ENCODE assay signal across 28 cellular contexts in the genomic region with DNA sequence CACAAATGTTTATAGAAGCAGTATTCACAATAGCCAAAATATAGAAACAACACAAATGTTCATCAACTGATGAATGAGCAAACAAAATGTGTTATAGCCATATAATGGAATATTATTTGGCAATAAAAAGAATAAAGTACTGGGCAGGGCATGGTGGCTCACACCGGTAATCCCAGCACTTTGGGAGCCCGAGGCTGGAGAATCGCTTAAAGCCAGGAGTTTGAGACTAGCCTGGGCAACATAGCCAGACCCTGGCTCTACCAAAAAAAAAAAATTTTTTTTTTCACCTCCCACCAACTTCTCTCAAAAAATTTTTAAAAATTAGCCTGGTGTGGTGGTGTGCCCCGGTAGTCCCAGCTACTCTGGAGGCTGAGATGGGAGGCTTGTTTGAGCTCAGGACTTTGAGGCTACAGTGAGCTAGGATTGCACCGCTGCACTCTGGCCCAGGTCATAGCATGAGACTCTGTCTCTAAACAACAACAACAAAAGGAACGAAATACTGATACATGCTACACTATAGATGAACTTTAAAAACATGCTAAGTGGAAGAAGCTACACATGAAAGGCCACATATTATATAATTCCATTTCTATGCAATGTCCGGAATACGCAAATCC. TPM values are rescaled to one million over a fixed set of nuclear protein-coding genes. Genes with fewer than 3 reads are reported as not detected.
A peak's percentile ranks its signal among the peaks of the same experiment; 100 is the strongest.
DNase-seq lines count a peak whose midpoint lies in the region; ATAC-seq and TF ChIP-seq lines count a peak whose summit lies in the region.
"Had no signal": no experiment of that assay in that cellular context is flagged by ENCODE, and none has a peak within 500 bp of the region (broad histone marks: within the 10 kb centered on the region; RNA-seq: fewer than 3 reads in every experiment).

No MANE protein-coding gene starts in this region.

- DNase-seq in activated naive CD8-positive, alpha-beta T cell treated with anti-CD3 and anti-CD28 coated beads, Interleukin-2, amount 10 ng/mL, durations not matched to agents 7 days and 5 days, result no peak
- no peak for DNase-seq in activated naive CD8-positive, alpha-beta T cell treated with anti-CD3 and anti-CD28 coated beads, Interleukin-2, amount 50 U/mL, for 24 hours
- DNase-seq in OCI-LY7 (ENCODE audit: low spot score), result no peak
- no peak for DNase-seq in immature natural killer cell
- DNase-seq in caudate nucleus (lab: John Stamatoyannopoulos, UW), result no peak
- DNase-seq in mesothelial cell of epicardium (ENCODE audit: low spot score in 2 of 2, unreplicated experiment in 2 of 2), result no peak
- DNase-seq in islet precursor cell, result no peak
- DNase-seq: activated CD4-positive, alpha-beta memory T cell treated with anti-CD3 and anti-CD28 coated beads, Interleukin-2, amount 10 ng/mL, durations not matched to agents 7 days and 5 days; activated CD4-positive, CD25-positive, alpha-beta regulatory T cell treated with anti-CD3 and anti-CD28 coated beads, Interleukin-2, amount 50 U/mL, for 72 hours; activated T-cell treated with anti-CD3 and anti-CD28 coated beads for 4 hours; effector memory CD8-positive, alpha-beta T cell; EL; foreskin fibroblast; GOT3; NCI-H1092 treated with DMSO at 0.1 percent for 48 hours; NCI-H187 treated with DMSO at 0.1 percent for 48 hours; NCI-H510A treated with DMSO at 0.1 percent for 48 hours; nephron progenitor cell; SK-N-SH; stomach had no signal

- ATAC-seq in activated naive CD8-positive, alpha-beta T cell treated with anti-CD3 and anti-CD28 coated beads, Interleukin-2, amount 10 ng/mL, durations not matched to agents 7 days and 5 days (ENCODE audit: low read depth), result no peak
- ATAC-seq in activated naive CD8-positive, alpha-beta T cell treated with anti-CD3 and anti-CD28 coated beads, Interleukin-2, amount 50 U/mL, for 24 hours, result no peak
- ATAC-seq in stimulated activated memory B cell treated with anti-CD40 and anti-IgM and Interleukin-4, amounts not matched to agents 10 μg/mL and 1 μg/mL and 100 μg/mL, for 72 hours, result no peak
- ATAC-seq: A549; effector memory CD8-positive, alpha-beta T cell; esophagus mucosa had no signal

- no peaks in the 10 kb centered on the region for H3K27me3 Mint-ChIP-seq in activated naive CD8-positive, alpha-beta T cell treated with anti-CD3 and anti-CD28 coated beads, Interleukin-2, amount 10 ng/mL, durations not matched to agents 7 days and 5 days
- H3K27me3 Mint-ChIP-seq in activated naive CD8-positive, alpha-beta T cell treated with anti-CD3 and anti-CD28 coated beads, Interleukin-2, amount 50 U/mL, for 24 hours, result no peaks in the 10 kb centered on the region
- peaks cover 0 to 7% (median 4%) of the 10 kb centered on the region in 3 donors for H3K27me3 Mint-ChIP-seq in immature natural killer cell (ENCODE audit: low read depth in 3 of 3)
- no peaks in the 10 kb centered on the region for H3K27me3 Mint-ChIP-seq in stimulated activated memory B cell treated with anti-CD40 and anti-IgM and Interleukin-4, amounts not matched to agents 10 μg/mL and 1 μg/mL and 100 μg/mL, for 72 hours
- H3K27me3 Mint-ChIP-seq in mesothelial cell of epicardium (ENCODE audit: low read depth), result no peaks in the 10 kb centered on the region
- H3K27me3 Mint-ChIP-seq: effector memory CD8-positive, alpha-beta T cell had no signal

- BruUV-seq in OCI-LY7 (replicated peaks; lab: Mats Ljungman, UMichigan), result no TSS peak

- H3K27ac ChIP-seq in OCI-LY7 (ENCODE audit: low read depth, low read length, poor library complexity, severe bottlenecking), result peak overlapping the region; percentile 36
- no peak overlapping the region for H3K27ac ChIP-seq in caudate nucleus (ENCODE audit: low read depth, low read length)
- H3K27ac ChIP-seq: A549, cardiac muscle cell, ovary, tibial artery had no signal

- peaks cover 52% of the 10 kb centered on the region; the same call in 1 of the 2 replicates for H3K79me2 ChIP-seq in OCI-LY7 (ENCODE audit: insufficient read depth, low read depth, low read length)

- no peaks in the 10 kb centered on the region for H3K9me3 Mint-ChIP-seq in activated naive CD8-positive, alpha-beta T cell treated with anti-CD3 and anti-CD28 coated beads, Interleukin-2, amount 10 ng/mL, durations not matched to agents 7 days and 5 days
- H3K9me3 Mint-ChIP-seq in activated naive CD8-positive, alpha-beta T cell treated with anti-CD3 and anti-CD28 coated beads, Interleukin-2, amount 50 U/mL, for 24 hours, result no peaks in the 10 kb centered on the region
- no peaks in the 10 kb centered on the region for H3K9me3 Mint-ChIP-seq in immature natural killer cell
- H3K9me3 Mint-ChIP-seq in stimulated activated memory B cell treated with anti-CD40 and anti-IgM and Interleukin-4, amounts not matched to agents 10 μg/mL and 1 μg/mL and 100 μg/mL, for 72 hours, result no peaks in the 10 kb centered on the region
- H3K9me3 Mint-ChIP-seq in mesothelial cell of epicardium, result peaks cover 4% of the 10 kb centered on the region
- H3K9me3 Mint-ChIP-seq: activated CD4-positive, alpha-beta memory T cell treated with anti-CD3 and anti-CD28 coated beads, Interleukin-2, amount 10 ng/mL, durations not matched to agents 7 days and 5 days; effector memory CD8-positive, alpha-beta T cell had no signal

- no peak for TF ChIP-seq CTCF in OCI-LY7 (conservative IDR thresholded peaks at IDR 0.05; ENCODE audit: low read length)
- no peak for TF ChIP-seq CTCF in mesothelial cell of epicardium (IDR thresholded peaks at IDR 0.05; ENCODE audit: unreplicated experiment)

- no peak overlapping the region for H2AFZ ChIP-seq in OCI-LY7 (ENCODE audit: low read length)

- CTCF ChIA-PET in OCI-LY7 (lab: Charles Lee; ENCODE audit: unreplicated experiment), result no interaction called here

- H3K4me3 Mint-ChIP-seq in activated naive CD8-positive, alpha-beta T cell treated with anti-CD3 and anti-CD28 coated beads, Interleukin-2, amount 10 ng/mL, durations not matched to agents 7 days and 5 days, result peak overlapping the region; percentile 58
- no peak overlapping the region for H3K4me3 Mint-ChIP-seq in activated naive CD8-positive, alpha-beta T cell treated with anti-CD3 and anti-CD28 coated beads, Interleukin-2, amount 50 U/mL, for 24 hours
- H3K4me3 Mint-ChIP-seq in immature natural killer cell (peak overlapping the region; percentile 64 to 83 (median 72)), mesothelial cell of epicardium (no peak overlapping the region)
- peak overlapping the region; percentile 2 for H3K4me3 Mint-ChIP-seq in stimulated activated memory B cell treated with anti-CD40 and anti-IgM and Interleukin-4, amounts not matched to agents 10 μg/mL and 1 μg/mL and 100 μg/mL, for 72 hours
- H3K4me3 Mint-ChIP-seq: activated CD4-positive, alpha-beta memory T cell treated with anti-CD3 and anti-CD28 coated beads, Interleukin-2, amount 10 ng/mL, durations not matched to agents 7 days and 5 days; nephron progenitor cell had no signal

- no peaks in the 10 kb centered on the region for H4K20me1 ChIP-seq in OCI-LY7 (ENCODE audit: insufficient read depth, low read length)

- peaks cover 42% of the 10 kb centered on the region for H3K4me1 ChIP-seq in OCI-LY7 (ENCODE audit: insufficient read depth, low read length, poor library complexity, severe bottlenecking)
- H3K4me1 ChIP-seq: tibial artery had no signal

- H3K27ac Mint-ChIP-seq in activated naive CD8-positive, alpha-beta T cell treated with anti-CD3 and anti-CD28 coated beads, Interleukin-2, amount 10 ng/mL, durations not matched to agents 7 days and 5 days, result peak overlapping the region; percentile 80
- no peak overlapping the region for H3K27ac Mint-ChIP-seq in activated naive CD8-positive, alpha-beta T cell treated with anti-CD3 and anti-CD28 coated beads, Interleukin-2, amount 50 U/mL, for 24 hours
- H3K27ac Mint-ChIP-seq in immature natural killer cell, result peak overlapping the region; percentile 4 to 80 (median 66)
- peak overlapping the region; percentile 93 for H3K27ac Mint-ChIP-seq in stimulated activated memory B cell treated with anti-CD40 and anti-IgM and Interleukin-4, amounts not matched to agents 10 μg/mL and 1 μg/mL and 100 μg/mL, for 72 hours
- H3K27ac Mint-ChIP-seq in mesothelial cell of epicardium, result no peak overlapping the region
- H3K27ac Mint-ChIP-seq: nephron progenitor cell had no signal

- H3K9me3 ChIP-seq in OCI-LY7 (ENCODE audit: low read length), result no peaks in the 10 kb centered on the region
- H3K9me3 ChIP-seq: A549, ovary, SK-N-SH, stomach, tibial artery had no signal

- POLR2A ChIA-PET in activated naive CD8-positive, alpha-beta T cell treated with anti-CD3 and anti-CD28 coated beads, Interleukin-2, amount 10 ng/mL, durations not matched to agents 7 days and 5 days (lab: Charles Lee), result interaction anchor here (0.6 to 4.0 kb wide), 5 partner anchors 9 to 104 kb away, joined by 3 to 21 read pairs (median 4); a partner anchor contains a TSS
- POLR2A ChIA-PET in OCI-LY7 (lab: Charles Lee), result interaction anchor here (0.7 to 1.3 kb wide), 2 partner anchors 12 to 191 kb away, joined by 3 to 4 read pairs; no protein-coding TSS in a partner anchor

- no peak overlapping the region for H3K4me3 ChIP-seq in OCI-LY7 (ENCODE audit: low read depth, low read length, poor library complexity, severe bottlenecking)
- H3K4me3 ChIP-seq: A549, cardiac muscle cell, coronary artery, ovary, stomach, tibial artery had no signal

- intact Hi-C loops in OCI-LY7 (cut with micrococcal nuclease; ENCODE audit: unreplicated experiment), result no loop called here

- no peak overlapping the region for H3K4me2 ChIP-seq in OCI-LY7 (ENCODE audit: low read length)
- H3K4me2 ChIP-seq: A549, SK-N-SH had no signal

- H3K9me2 ChIP-seq in OCI-LY7 (ENCODE audit: insufficient read depth, low read length), result no peaks in the 10 kb centered on the region
- H3K9me2 ChIP-seq: SK-N-SH had no signal

- peaks cover 41% of the 10 kb centered on the region for H3K4me1 Mint-ChIP-seq in activated naive CD8-positive, alpha-beta T cell treated with anti-CD3 and anti-CD28 coated beads, Interleukin-2, amount 10 ng/mL, durations not matched to agents 7 days and 5 days
- peaks cover 69% of the 10 kb centered on the region for H3K4me1 Mint-ChIP-seq in activated naive CD8-positive, alpha-beta T cell treated with anti-CD3 and anti-CD28 coated beads, Interleukin-2, amount 50 U/mL, for 24 hours
- H3K4me1 Mint-ChIP-seq in immature natural killer cell (peaks cover 41 to 61% of the 10 kb centered on the region in 2 donors), mesothelial cell of epicardium (no peaks in the 10 kb centered on the region)
- peaks cover 71% of the 10 kb centered on the region for H3K4me1 Mint-ChIP-seq in stimulated activated memory B cell treated with anti-CD40 and anti-IgM and Interleukin-4, amounts not matched to agents 10 μg/mL and 1 μg/mL and 100 μg/mL, for 72 hours

- H3K36me3 ChIP-seq in OCI-LY7 (ENCODE audit: insufficient read depth, low read length), result peaks cover 26% of the 10 kb centered on the region
- H3K36me3 ChIP-seq: cardiac muscle cell, ovary, stomach, tibial artery had no signal

- no peaks in the 10 kb centered on the region for H3K36me3 Mint-ChIP-seq in activated naive CD8-positive, alpha-beta T cell treated with anti-CD3 and anti-CD28 coated beads, Interleukin-2, amount 10 ng/mL, durations not matched to agents 7 days and 5 days
- H3K36me3 Mint-ChIP-seq in activated naive CD8-positive, alpha-beta T cell treated with anti-CD3 and anti-CD28 coated beads, Interleukin-2, amount 50 U/mL, for 24 hours (ENCODE audit: low read depth), result peaks cover 10% of the 10 kb centered on the region
- H3K36me3 Mint-ChIP-seq in immature natural killer cell, result no peaks in the 10 kb centered on the region
- no peaks in the 10 kb centered on the region for H3K36me3 Mint-ChIP-seq in stimulated activated memory B cell treated with anti-CD40 and anti-IgM and Interleukin-4, amounts not matched to agents 10 μg/mL and 1 μg/mL and 100 μg/mL, for 72 hours
- H3K36me3 Mint-ChIP-seq in mesothelial cell of epicardium, result no peaks in the 10 kb centered on the region

RNA-seq across cellular contexts. Expression of a gene that starts 10.7 kb away (rescaled TPM):
- total RNA-seq in activated naive CD8-positive, alpha-beta T cell treated with anti-CD3 and anti-CD28 coated beads, Interleukin-2, amount 10 ng/mL, durations not matched to agents 7 days and 5 days, result 100 to 1,000 TPM; 163 to 167 TPM
- 14.1 and 16.6 TPM in 2 replicates for total RNA-seq in OCI-LY7 (2014; rRNA removed; shearing (Covaris generic))
- total RNA-seq in OCI-LY7 (2022) (25.8 and 28.4 TPM in 2 replicates), mesothelial cell of epicardium (0.09 to 0.18 TPM in 2 of 3 replicates, not detected in the other)
- polyA plus RNA-seq in immature natural killer cell, result 10 to 100 TPM; 39.2 to 60.8 (median 53.4) TPM
- polyA plus RNA-seq: cardiac muscle cell had no signal

RNA-seq across cellular contexts. Expression of a gene that starts 47.6 kb away (rescaled TPM):
- total RNA-seq in activated naive CD8-positive, alpha-beta T cell treated with anti-CD3 and anti-CD28 coated beads, Interleukin-2, amount 10 ng/mL, durations not matched to agents 7 days and 5 days, result 1 to 10 TPM in 1 of 2 experiments, under 1 TPM in 1; 0.65 to 1.2 TPM
- total RNA-seq in OCI-LY7 (2014; rRNA removed; shearing (Covaris generic)), result 68.7 and 73.6 TPM in 2 replicates
- 92.2 and 101 TPM in 2 replicates for total RNA-seq in OCI-LY7 (2022)
- polyA plus RNA-seq in immature natural killer cell, result 1 to 10 TPM in 2 of 3 donors, not detected in 1; 1.8 to 9.6 TPM
- 0.40 to 0.54 TPM in 2 of 3 replicates, not detected in the other for total RNA-seq in mesothelial cell of epicardium
- total RNA-seq: cardiac muscle cell had no signal
- polyA plus RNA-seq: cardiac muscle cell, keratinocyte had no signal

Comparison
In these comparisons a context has a peak if more than half of its experiments do, and no peak if none do; other contexts are left out.
1. H3K27ac Mint-ChIP-seq: peak in activated naive CD8-positive, alpha-beta T cell treated with anti-CD3 and anti-CD28 coated beads, Interleukin-2, amount 10 ng/mL, durations not matched to agents 7 days and 5 days (single experiment), immature natural killer cell (6 of 6) and stimulated activated memory B cell treated with anti-CD40 and anti-IgM and Interleukin-4, amounts not matched to agents 10 μg/mL and 1 μg/mL and 100 μg/mL, for 72 hours (single experiment); none in activated naive CD8-positive, alpha-beta T cell treated with anti-CD3 and anti-CD28 coated beads, Interleukin-2, amount 50 U/mL, for 24 hours (single experiment) and mesothelial cell of epicardium (single experiment).
2. H3K4me3 Mint-ChIP-seq: peak in activated naive CD8-positive, alpha-beta T cell treated with anti-CD3 and anti-CD28 coated beads, Interleukin-2, amount 10 ng/mL, durations not matched to agents 7 days and 5 days (single experiment), immature natural killer cell (5 of 5) and stimulated activated memory B cell treated with anti-CD40 and anti-IgM and Interleukin-4, amounts not matched to agents 10 μg/mL and 1 μg/mL and 100 μg/mL, for 72 hours (single experiment); none in activated naive CD8-positive, alpha-beta T cell treated with anti-CD3 and anti-CD28 coated beads, Interleukin-2, amount 50 U/mL, for 24 hours (single experiment) and mesothelial cell of epicardium (single experiment).
3. RNA of a gene that starts 10.7 kb away (total RNA-seq): 163 to 167 TPM in activated naive CD8-positive, alpha-beta T cell treated with anti-CD3 and anti-CD28 coated beads, Interleukin-2, amount 10 ng/mL, durations not matched to agents 7 days and 5 days and 14.1 to 28.4 TPM in OCI-LY7; 0.09 to 0.18 TPM in mesothelial cell of epicardium; every median in the first group is over 10 times any median in the second.
4. RNA of a gene that starts 47.6 kb away (total RNA-seq): 68.7 to 101 TPM in OCI-LY7; 0.65 to 1.2 TPM in activated naive CD8-positive, alpha-beta T cell treated with anti-CD3 and anti-CD28 coated beads, Interleukin-2, amount 10 ng/mL, durations not matched to agents 7 days and 5 days and 0.40 to 0.54 TPM in mesothelial cell of epicardium; every median in the first group is over 10 times any median in the second.